ENCODE assay signal across 8 cellular contexts in genomic region chr15:63188247-63188936, GRCh38. TPM values are rescaled to one million over a fixed set of nuclear protein-coding genes. Genes with fewer than 3 reads are reported as not detected.
DNase-seq lines count a peak whose midpoint lies in the region; ATAC-seq lines count a peak whose summit lies in the region.

No MANE protein-coding gene starts in this region.

- H3K4me3 Mint-ChIP-seq in activated T-helper 2 cell treated with anti-CD3 and anti-CD28 coated beads, Interferon-gamma antibody, Interleukin-2, Interleukin-4, amounts not matched to agents 10 μg/mL and 5 μg/mL and 100 μg/mL, durations not matched to agents 14 hours and 24 hours and 36 hours (ENCODE audit: low read depth): peak overlapping the region; percentile 96

- H3K9me3 Mint-ChIP-seq in activated T-helper 2 cell treated with anti-CD3 and anti-CD28 coated beads, Interferon-gamma antibody, Interleukin-2, Interleukin-4, amounts not matched to agents 10 μg/mL and 5 μg/mL and 100 μg/mL, durations not matched to agents 14 hours and 24 hours and 36 hours: no peaks in the 10 kb centered on the region

- H3K36me3 Mint-ChIP-seq in activated T-helper 2 cell treated with anti-CD3 and anti-CD28 coated beads, Interferon-gamma antibody, Interleukin-2, Interleukin-4, amounts not matched to agents 10 μg/mL and 5 μg/mL and 100 μg/mL, durations not matched to agents 14 hours and 24 hours and 36 hours (ENCODE audit: low read depth): peaks cover 27% of the 10 kb centered on the region

- peak; percentile 33 for DNase-seq in activated naive CD4-positive, alpha-beta T cell treated with Interleukin-2 at 50 U/mL for 16 hours
- DNase-seq in activated naive CD4-positive, alpha-beta T cell (lab: John Stamatoyannopoulos, UW): no peak
- no peak for DNase-seq in activated T-helper 2 cell treated with anti-CD3 and anti-CD28 coated beads, Interferon-gamma antibody, Interleukin-2, Interleukin-4, amounts not matched to agents 10 μg/mL and 5 μg/mL and 100 μg/mL, durations not matched to agents 14 hours and 24 hours and 36 hours (ENCODE audit: low spot score)
- DNase-seq in RPMI8226 (no peak), SHP77 treated with DMSO at 0.1 percent for 48 hours (lab: John Stamatoyannopoulos, UW) (no peak)

- H3K27me3 ChIP-seq in layer of hippocampus (ENCODE audit: control insufficient read depth, insufficient read depth, low read length): no peaks in the 10 kb centered on the region

- peak overlapping the region; percentile 90 for H3K27ac Mint-ChIP-seq in activated T-helper 2 cell treated with anti-CD3 and anti-CD28 coated beads, Interferon-gamma antibody, Interleukin-2, Interleukin-4, amounts not matched to agents 10 μg/mL and 5 μg/mL and 100 μg/mL, durations not matched to agents 14 hours and 24 hours and 36 hours

- ATAC-seq in GM19467 (IDR thresholded peaks at IDR 0.05; ENCODE audit: unreplicated experiment): no peak

- H3K27me3 Mint-ChIP-seq in activated T-helper 2 cell treated with anti-CD3 and anti-CD28 coated beads, Interferon-gamma antibody, Interleukin-2, Interleukin-4, amounts not matched to agents 10 μg/mL and 5 μg/mL and 100 μg/mL, durations not matched to agents 14 hours and 24 hours and 36 hours (ENCODE audit: low read depth): no peaks in the 10 kb centered on the region

- intact Hi-C loops in activated T-helper 2 cell treated with anti-CD3 and anti-CD28 coated beads, Interferon-gamma antibody, Interleukin-2, Interleukin-4, amounts not matched to agents 10 μg/mL and 5 μg/mL and 100 μg/mL, durations not matched to agents 14 hours and 24 hours and 36 hours (cut with micrococcal nuclease): loop anchor here (1.0 to 2.0 kb wide), 2 partner anchors 11 to 32 kb away; partner anchors contain the start of gene RPS27L

- H3K27ac ChIP-seq in layer of hippocampus (ENCODE audit: low read depth, low read length): peak overlapping the region; percentile 74
- H3K27ac ChIP-seq in temporal lobe (ENCODE audit: low read depth, low read length): peak overlapping the region; percentile 82

- peaks cover 35% of the 10 kb centered on the region for H3K4me1 Mint-ChIP-seq in activated T-helper 2 cell treated with anti-CD3 and anti-CD28 coated beads, Interferon-gamma antibody, Interleukin-2, Interleukin-4, amounts not matched to agents 10 μg/mL and 5 μg/mL and 100 μg/mL, durations not matched to agents 14 hours and 24 hours and 36 hours (ENCODE audit: low read depth)

RNA-seq across cellular contexts. Expression of gene RAB8B, which starts 1.0 kb away (rescaled TPM):
- 214 TPM in 2 replicates for total RNA-seq in activated T-helper 2 cell treated with anti-CD3 and anti-CD28 coated beads, Interferon-gamma antibody, Interleukin-2, Interleukin-4, amounts not matched to agents 10 μg/mL and 5 μg/mL and 100 μg/mL, durations not matched to agents 14 hours and 24 hours and 36 hours
- 74.3 TPM for total RNA-seq in temporal lobe

RNA-seq across cellular contexts. Expression of gene RPS27L, which starts 31.1 kb away (rescaled TPM):
- total RNA-seq in activated T-helper 2 cell treated with anti-CD3 and anti-CD28 coated beads, Interferon-gamma antibody, Interleukin-2, Interleukin-4, amounts not matched to agents 10 μg/mL and 5 μg/mL and 100 μg/mL, durations not matched to agents 14 hours and 24 hours and 36 hours: 164 and 167 TPM in 2 replicates
- 23.4 TPM for total RNA-seq in temporal lobe
